Comparison of ENCODE assay signal across 9 cellular contexts in the genomic region with DNA sequence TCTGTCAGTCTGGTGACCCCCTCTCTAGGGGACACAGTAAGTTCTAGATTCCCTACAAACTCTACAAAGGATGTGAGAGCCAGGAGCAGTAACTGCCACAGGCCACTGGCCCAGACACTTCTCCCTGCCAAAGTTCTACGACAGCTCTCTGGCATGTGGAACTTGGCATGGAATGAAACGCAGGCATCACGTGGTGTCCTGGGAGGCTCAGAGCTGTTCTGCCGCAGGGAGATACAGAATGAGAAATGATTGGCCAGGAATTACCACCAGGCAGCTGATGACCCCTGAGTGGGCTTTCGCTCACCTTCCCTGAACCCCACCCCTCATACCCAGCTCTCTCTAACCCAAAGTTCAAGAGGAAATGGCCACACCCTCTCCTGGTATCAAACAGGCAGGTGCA. TPM values are rescaled to one million over a fixed set of nuclear protein-coding genes. Genes with fewer than 3 reads are reported as not detected.
A peak's percentile ranks its signal among the peaks of the same experiment; 100 is the strongest.
DNase-seq lines count a peak whose midpoint lies in the region; ATAC-seq and TF ChIP-seq lines count a peak whose summit lies in the region.
"Had no signal": no experiment of that assay in that cellular context is flagged by ENCODE, and none has a peak within 500 bp of the region (broad histone marks: within the 10 kb centered on the region; RNA-seq: fewer than 3 reads in every experiment).

No MANE protein-coding gene starts in this region.

- H3K4me3 ChIP-seq in colonic mucosa (no peak overlapping the region), thyroid gland (replicated peaks in 1 of 3) (no peak overlapping the region)
- H3K4me3 ChIP-seq: cardiac muscle cell had no signal

- H3K27ac Mint-ChIP-seq in WTC11: no peak overlapping the region

- H3K27me3 ChIP-seq in colonic mucosa (no peaks in the 10 kb centered on the region), thyroid gland (no peaks in the 10 kb centered on the region)
- H3K27me3 ChIP-seq: cardiac muscle cell had no signal

- intact Hi-C loops in colonic mucosa (cut with DNase I) (loop anchor here (5.0 to 10.0 kb wide), 3 partner anchors 78 to 1061 kb away; partner anchors contain the start of gene DNAJC1), thyroid gland (cut with DNase I) (no loop called here)

- TF ChIP-seq POLR2A in thyroid gland (IDR thresholded peaks at IDR 0.05): no peak

- DNase-seq in M059J (ENCODE audit: low read depth): peak; percentile 63
- DNase-seq in colonic mucosa: peak; percentile 84
- DNase-seq in left lobe of liver (ENCODE audit: low spot score): peak; percentile 89
- peak; percentile 88 to 92 for DNase-seq in thyroid gland
- no peak for DNase-seq in WTC11 (ENCODE audit: low spot score)
- no peak for DNase-seq in effector CD4-positive, alpha-beta T cell
- no peak for DNase-seq in NCI-H526 (lab: John Stamatoyannopoulos, UW)

- H3K4me1 ChIP-seq in colonic mucosa: peaks cover 8% of the 10 kb centered on the region
- peaks cover 0 to 4% of the 10 kb centered on the region in 2 donors for H3K4me1 ChIP-seq in thyroid gland

- no peaks in the 10 kb centered on the region; the same call in 1 of the 2 replicates for H3K27me3 Mint-ChIP-seq in WTC11 (ENCODE audit: low read depth)

- H3K36me3 Mint-ChIP-seq in WTC11: peaks cover 6% of the 10 kb centered on the region; the same call in 1 of the 2 replicates

- H3K4me1 Mint-ChIP-seq in WTC11: peaks cover 26% of the 10 kb centered on the region

- POLR2A ChIA-PET in WTC11 (lab: Charles Lee): no interaction called here

- CTCF ChIA-PET in WTC11 (lab: Charles Lee): no interaction called here

- H3K9me3 ChIP-seq in colonic mucosa (no peaks in the 10 kb centered on the region), thyroid gland (no peaks in the 10 kb centered on the region)

- no peak for TF ChIP-seq CTCF in colonic mucosa (IDR thresholded peaks at IDR 0.05)
- TF ChIP-seq CTCF in thyroid gland (IDR thresholded peaks at IDR 0.05): peak in 1 of 6 experiments; percentile 13
- TF ChIP-seq CTCF in WTC11 (IDR thresholded peaks at IDR 0.05): no peak

- H3K27ac ChIP-seq in colonic mucosa (no peak overlapping the region), thyroid gland (peak overlapping the region in 1 of 3 donors; percentile 6)
- H3K27ac ChIP-seq: cardiac muscle cell had no signal

- WGBS in thyroid gland, 2 donors: 19 to 23% methylated on average over 5 of the region's 5 CpGs

- peak overlapping the region in 1 of 2 donors; percentile 1 for H3K9ac ChIP-seq in colonic mucosa (ENCODE audit: low read depth in 2 of 2, low read length in 2 of 2)

- H3K36me3 ChIP-seq in colonic mucosa: no peaks in the 10 kb centered on the region
- no peaks in the 10 kb centered on the region for H3K36me3 ChIP-seq in thyroid gland
- H3K36me3 ChIP-seq: cardiac muscle cell had no signal

- ATAC-seq in left lobe of liver (peak; percentile 97), WTC11 (no peak), GM19328 (IDR thresholded peaks at IDR 0.05; ENCODE audit: unreplicated experiment) (no peak)

- H3K4me3 Mint-ChIP-seq in WTC11: no peak overlapping the region

- peaks cover 4% of the 10 kb centered on the region; the same call in 1 of the 2 replicates for H3K9me3 Mint-ChIP-seq in WTC11

TF ChIP-seq in WTC11, 78 proteins besides CTCF, POLR2A, EP300 and RAD21 (continues in another document):
- no peak for TF ChIP-seq GTF2I (CRISPR knock-in tag; conservative IDR thresholded peaks at IDR 0.05)
- no peak for TF ChIP-seq PRDM15 (CRISPR knock-in tag; IDR thresholded peaks at IDR 0.05)
- TF ChIP-seq SMAD4 (CRISPR knock-in tag; IDR thresholded peaks at IDR 0.05): no peak
- TF ChIP-seq, protein P1, sequence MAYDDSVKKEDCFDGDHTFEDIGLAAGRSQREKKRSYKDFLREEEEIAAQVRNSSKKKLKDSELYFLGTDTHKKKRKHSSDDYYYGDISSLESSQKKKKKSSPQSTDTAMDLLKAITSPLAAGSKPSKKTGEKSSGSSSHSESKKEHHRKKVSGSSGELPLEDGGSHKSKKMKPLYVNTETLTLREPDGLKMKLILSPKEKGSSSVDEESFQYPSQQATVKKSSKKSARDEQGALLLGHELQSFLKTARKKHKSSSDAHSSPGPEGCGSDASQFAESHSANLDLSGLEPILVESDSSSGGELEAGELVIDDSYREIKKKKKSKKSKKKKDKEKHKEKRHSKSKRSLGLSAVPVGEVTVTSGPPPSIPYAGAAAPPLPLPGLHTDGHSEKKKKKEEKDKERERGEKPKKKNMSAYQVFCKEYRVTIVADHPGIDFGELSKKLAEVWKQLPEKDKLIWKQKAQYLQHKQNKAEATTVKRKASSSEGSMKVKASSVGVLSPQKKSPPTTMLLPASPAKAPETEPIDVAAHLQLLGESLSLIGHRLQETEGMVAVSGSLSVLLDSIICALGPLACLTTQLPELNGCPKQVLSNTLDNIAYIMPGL (CRISPR knock-in tag; IDR thresholded peaks at IDR 0.05): no peak
- no peak for TF ChIP-seq ZNF138 (CRISPR knock-in tag; conservative IDR thresholded peaks at IDR 0.05)
- TF ChIP-seq ZNF532 (CRISPR knock-in tag; IDR thresholded peaks at IDR 0.05; ENCODE audit: borderline replicate concordance): no peak
- TF ChIP-seq RORB (CRISPR knock-in tag; IDR thresholded peaks at IDR 0.05): no peak
- no peak for TF ChIP-seq NFYB (CRISPR knock-in tag; conservative IDR thresholded peaks at IDR 0.05; ENCODE audit: low read depth)
- TF ChIP-seq GRHL2 (CRISPR knock-in tag; IDR thresholded peaks at IDR 0.05; ENCODE audit: insufficient replicate concordance, severe bottlenecking): no peak

RNA-seq across cellular contexts. Expression of gene MSRB2, which starts 29.8 kb away (rescaled TPM):
- 11.3 and 11.7 TPM in 2 replicates for total RNA-seq in M059J (2014; rRNA removed; shearing (Covaris generic))
- 10 to 100 TPM; 29.2 to 43.2 TPM for total RNA-seq in colonic mucosa
- 34.2 TPM for total RNA-seq in left lobe of liver
- 10 to 100 TPM; 15.4 to 49.6 (median 30.7) TPM for total RNA-seq in thyroid gland
- 9.6 to 15.0 TPM (median 14.1 TPM) in 3 replicates for total RNA-seq in WTC11 (2021)

Comparison
In these comparisons a context has a peak if more than half of its experiments do, and no peak if none do; other contexts are left out.
1. DNase-seq: peak in M059J (single experiment), colonic mucosa (single experiment), left lobe of liver (single experiment) and thyroid gland (2 of 2); none in WTC11 (single experiment), effector CD4-positive, alpha-beta T cell (single experiment) and NCI-H526 (0 of 2).